ENCODE assay signal across 40 cellular contexts in the genomic region with DNA sequence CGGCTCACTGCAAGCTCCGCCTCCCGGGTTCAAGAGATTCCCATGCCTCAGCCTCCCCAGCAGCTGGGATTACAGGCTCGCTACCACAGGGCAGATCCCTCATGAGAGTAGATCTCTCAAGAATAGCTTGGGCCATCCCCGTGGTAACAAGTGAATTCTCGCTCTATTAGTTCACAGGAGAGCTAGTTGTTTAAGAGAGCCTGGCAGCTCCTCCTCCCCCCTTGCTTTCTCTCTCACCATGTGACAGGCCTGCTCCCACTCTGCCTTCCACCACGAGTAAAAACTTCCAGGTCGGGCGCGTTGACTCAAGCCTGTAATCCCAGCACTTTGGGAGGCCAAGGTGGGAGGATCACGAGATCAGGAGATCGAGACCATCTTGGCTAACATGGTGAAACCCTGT. TPM values are rescaled to one million over a fixed set of nuclear protein-coding genes. Genes with fewer than 3 reads are reported as not detected.
"Had no signal": no experiment of that assay in that cellular context is flagged by ENCODE, and none has a peak within 500 bp of the region (broad histone marks: within the 10 kb centered on the region; RNA-seq: fewer than 3 reads in every experiment).

No MANE protein-coding gene starts in this region.

- H3K4me1 ChIP-seq: breast epithelium had no signal

- H3K9me3 Mint-ChIP-seq: activated B cell treated with CpG ODN at 0.5 μM for 24 hours; activated CD8-positive, alpha-beta T cell treated with anti-CD3 and anti-CD28 coated beads for 36 hours; activated T-cell treated with anti-CD3 and anti-CD28 coated beads, Interleukin-2, amount 50 U/mL, for 4 hours; activated T-helper 17 cell treated with anti-CD3 and anti-CD28 coated beads, Interleukin-2, amount 50 U/mL, for 72 hours; central memory CD8-positive, alpha-beta T cell; T-helper 2 cell treated with Interferon-gamma antibody and Interleukin-4, amounts not matched to agents 5 μg/mL and 100 μg/mL, for 36 hours had no signal

- H3K9me3 ChIP-seq: breast epithelium, esophagus squamous epithelium, gastroesophageal sphincter had no signal

- H3K27ac Mint-ChIP-seq: activated B cell treated with CpG ODN at 0.5 μM for 24 hours; activated CD8-positive, alpha-beta T cell treated with anti-CD3 and anti-CD28 coated beads for 36 hours; activated naive CD8-positive, alpha-beta T cell; activated T-helper 17 cell treated with anti-CD3 and anti-CD28 coated beads, Interleukin-2, amount 50 U/mL, for 72 hours; brain; T-helper 17 cell; T-helper 2 cell treated with Interferon-gamma antibody and Interleukin-4, amounts not matched to agents 5 μg/mL and 100 μg/mL, for 36 hours had no signal

- H3K36me3 ChIP-seq: breast epithelium, cardiac muscle cell, esophagus squamous epithelium, gastroesophageal sphincter, WERI-Rb-1 had no signal

- H3K4me3 ChIP-seq: breast epithelium, cardiac muscle cell, esophagus squamous epithelium, gastroesophageal sphincter had no signal

- H3K36me3 Mint-ChIP-seq: activated naive CD8-positive, alpha-beta T cell; brain had no signal

- H3K4me3 Mint-ChIP-seq: activated B cell treated with CpG ODN at 0.5 μM for 24 hours; activated CD8-positive, alpha-beta T cell treated with anti-CD3 and anti-CD28 coated beads for 36 hours; activated naive CD8-positive, alpha-beta T cell; activated T-cell treated with anti-CD3 and anti-CD28 coated beads, Interleukin-2, amount 50 U/mL, for 4 hours; activated T-helper 17 cell treated with anti-CD3 and anti-CD28 coated beads, Interleukin-2, amount 50 U/mL, for 72 hours; brain; central memory CD8-positive, alpha-beta T cell; T-helper 17 cell; T-helper 2 cell treated with Interferon-gamma antibody and Interleukin-4, amounts not matched to agents 5 μg/mL and 100 μg/mL, for 36 hours had no signal

- H3K27ac ChIP-seq: breast epithelium, cardiac muscle cell, epithelial cell of prostate, esophagus squamous epithelium, gastroesophageal sphincter, WERI-Rb-1 had no signal

- H3K4me1 Mint-ChIP-seq: activated T-helper 17 cell treated with anti-CD3 and anti-CD28 coated beads, Interleukin-2, amount 50 U/mL, for 72 hours; central memory CD8-positive, alpha-beta T cell had no signal

- ATAC-seq: activated CD4-positive, CD25-positive, alpha-beta regulatory T cell treated with anti-CD3 and anti-CD28 coated beads, Interleukin-2, amount 50 U/mL, for 24 hours; activated CD8-positive, alpha-beta T cell treated with anti-CD3 and anti-CD28 coated beads for 36 hours; activated T-cell treated with anti-CD3 and anti-CD28 coated beads, Interleukin-2, amount 50 U/mL, for 4 hours; activated T-helper 17 cell treated with anti-CD3 and anti-CD28 coated beads, Interleukin-2, amount 50 U/mL, for 72 hours; gastroesophageal sphincter; T-helper 17 cell had no signal

- DNase-seq: activated B cell treated with CpG ODN at 0.5 μM for 24 hours; activated CD4-positive, alpha-beta T cell treated with anti-CD3 and anti-CD28 coated beads for 48 hours; activated CD4-positive, alpha-beta T cell treated with anti-CD3 and anti-CD28 coated beads, Interleukin-2, amount 50 U/mL, for 1 hour; activated CD4-positive, alpha-beta T cell treated with anti-CD3 and anti-CD28 coated beads, Interleukin-2, amount 50 U/mL, for 48 hours; activated CD8-positive, alpha-beta memory T cell treated with anti-CD3 and anti-CD28 coated beads for 24 hours; activated CD8-positive, alpha-beta T cell treated with anti-CD3 and anti-CD28 coated beads for 36 hours; activated effector memory CD4-positive, alpha-beta T cell treated with Interleukin-2 at 50 U/mL for 16 hours; activated gamma-delta T cell treated with Interleukin-2 at 50 U/mL for 16 hours; activated naive CD4-positive, alpha-beta T cell treated with anti-CD3 and anti-CD28 coated beads, Interleukin-2, amount 50 U/mL, for 16 hours; activated naive CD4-positive, alpha-beta T cell treated with Interleukin-2 at 50 U/mL for 16 hours; activated T-cell treated with anti-CD3 and anti-CD28 coated beads, Interleukin-2, amount 50 U/mL, for 4 hours; amniotic stem cell; aorta; cortex of kidney; dermis blood vessel endothelial cell; effector CD8-positive, alpha-beta T cell; esophagus squamous epithelium; foreskin melanocyte; SW 1271; T-helper 1 cell; T-helper 17 cell; T1000; WERI-Rb-1 had no signal

- H3K27me3 ChIP-seq: breast epithelium, cardiac muscle cell, gastroesophageal sphincter had no signal

RNA-seq across cellular contexts. Expression of gene CLRN2, which starts 31.7 kb away (rescaled TPM):
- total RNA-seq: activated B cell treated with CpG ODN at 0.5 μM for 24 hours; activated CD8-positive, alpha-beta T cell treated with anti-CD3 and anti-CD28 coated beads for 36 hours; activated T-cell treated with anti-CD3 and anti-CD28 coated beads, Interleukin-2, amount 50 U/mL, for 4 hours; activated T-helper 17 cell treated with anti-CD3 and anti-CD28 coated beads, Interleukin-2, amount 50 U/mL, for 72 hours; aorta; breast epithelium; cardiac muscle cell; cerebellum; dermis blood vessel endothelial cell; endothelial cell of umbilical vein; esophagus squamous epithelium; fibroblast of lung; fibroblast of villous mesenchyme; gastroesophageal sphincter; glomerular endothelial cell; T-helper 17 cell had no signal
- polyA plus RNA-seq: adipose tissue, aorta, cardiac muscle cell, endothelial cell of umbilical vein, esophagus, fibroblast of lung had no signal
